29 cellular contexts compared by ENCODE assay signal in genomic region chr2:240522406-240522805, GRCh38.
"Had no signal": no experiment of that assay in that cellular context is flagged by ENCODE, and none has a peak within 500 bp of the region (broad histone marks: within the 10 kb centered on the region; RNA-seq: fewer than 3 reads in every experiment).

No MANE protein-coding gene starts in this region.

- DNase-seq: activated CD4-positive, alpha-beta T cell treated with anti-CD3 and anti-CD28 coated beads, Interleukin-2, amount 10 ng/mL, durations not matched to agents 24 days and 14 days; activated T-cell treated with anti-CD3 and anti-CD28 coated beads, Interleukin-2, amount 50 U/mL, for 1 hour; anterior cingulate cortex; effector memory CD4-positive, alpha-beta T cell; hippocampal formation; occipital lobe; stimulated activated CD4-positive, alpha-beta T cell treated with anti-CD3 and anti-CD28 coated beads, Interleukin-4, amount 100 ng/mL, for 24 hours; stomach; T-helper 17 cell; T1000; thyroid gland; upper lobe of right lung; WERI-Rb-1 had no signal

- H3K27ac ChIP-seq: dorsolateral prefrontal cortex, gastroesophageal sphincter, right lobe of liver, skin epidermis, stomach, thyroid gland, upper lobe of right lung, WERI-Rb-1 had no signal

- H3K4me1 ChIP-seq: right lobe of liver had no signal

- H3K27ac Mint-ChIP-seq: activated CD4-positive, alpha-beta T cell treated with anti-CD3 and anti-CD28 coated beads, Interleukin-2, amount 10 ng/mL, durations not matched to agents 24 days and 14 days; activated CD8-positive, alpha-beta T cell treated with anti-CD3 and anti-CD28 coated beads for 36 hours; activated naive CD8-positive, alpha-beta T cell; activated T-helper 17 cell treated with anti-CD3 and anti-CD28 coated beads, Interleukin-2, amount 50 U/mL, for 72 hours; progenitor cell of endocrine pancreas; stimulated activated memory B cell treated with anti-CD40 and anti-IgM and Interleukin-4, amounts not matched to agents 10 μg/mL and 1 μg/mL and 100 μg/mL, for 72 hours; T-helper 17 cell had no signal

- H3K4me3 ChIP-seq: dorsolateral prefrontal cortex, gastroesophageal sphincter, right lobe of liver, skin epidermis, stomach, thyroid gland, upper lobe of right lung had no signal

- H3K4me3 Mint-ChIP-seq: activated CD4-positive, alpha-beta T cell treated with anti-CD3 and anti-CD28 coated beads, Interleukin-2, amount 10 ng/mL, durations not matched to agents 24 days and 14 days; activated CD8-positive, alpha-beta T cell treated with anti-CD3 and anti-CD28 coated beads for 36 hours; activated naive CD8-positive, alpha-beta T cell; activated T-helper 17 cell treated with anti-CD3 and anti-CD28 coated beads, Interleukin-2, amount 50 U/mL, for 72 hours; naive thymus-derived CD8-positive, alpha-beta T cell; neural crest cell; stimulated activated memory B cell treated with anti-CD40 and anti-IgM and Interleukin-4, amounts not matched to agents 10 μg/mL and 1 μg/mL and 100 μg/mL, for 72 hours; T-helper 17 cell had no signal

- H3K36me3 ChIP-seq: right lobe of liver had no signal

- H3K27me3 Mint-ChIP-seq: activated CD4-positive, alpha-beta T cell treated with anti-CD3 and anti-CD28 coated beads, Interleukin-2, amount 10 ng/mL, durations not matched to agents 24 days and 14 days; activated naive CD8-positive, alpha-beta T cell; activated T-helper 17 cell treated with anti-CD3 and anti-CD28 coated beads, Interleukin-2, amount 50 U/mL, for 72 hours; naive thymus-derived CD8-positive, alpha-beta T cell; stimulated activated memory B cell treated with anti-CD40 and anti-IgM and Interleukin-4, amounts not matched to agents 10 μg/mL and 1 μg/mL and 100 μg/mL, for 72 hours; T-helper 17 cell had no signal

- H3K9me3 ChIP-seq: gastroesophageal sphincter, right lobe of liver, thyroid gland, upper lobe of right lung had no signal

- H3K9me3 Mint-ChIP-seq: activated T-helper 17 cell treated with anti-CD3 and anti-CD28 coated beads, Interleukin-2, amount 50 U/mL, for 72 hours had no signal

- H3K27me3 ChIP-seq: dorsolateral prefrontal cortex, right lobe of liver, thyroid gland, upper lobe of right lung had no signal

- FAIRE-seq: colon, endothelial cell of umbilical vein, keratinocyte had no signal

- ATAC-seq: activated CD4-positive, CD25-positive, alpha-beta regulatory T cell treated with anti-CD3 and anti-CD28 coated beads, Interleukin-2, amount 50 U/mL, for 24 hours; activated T-helper 17 cell treated with anti-CD3 and anti-CD28 coated beads, Interleukin-2, amount 50 U/mL, for 72 hours; gastroesophageal sphincter; naive thymus-derived CD8-positive, alpha-beta T cell; right lobe of liver; SK-N-SH treated with all-trans-retinoic acid at 6 μM for 48 hours; stimulated activated memory B cell treated with anti-CD40 and anti-IgM and Interleukin-4, amounts not matched to agents 10 μg/mL and 1 μg/mL and 100 μg/mL, for 72 hours; T-helper 17 cell; upper lobe of right lung had no signal
